ENCODE assay signal across 1 cellular context in genomic region chr17:45310380-45311324, GRCh38.
TF ChIP-seq lines count a peak whose summit lies in the region.

No MANE protein-coding gene starts in this region.

TF ChIP-seq in HEK293, 187 proteins besides CTCF, POLR2A, EP300 and RAD21 (continued from another document and continues in another):
- TF ChIP-seq PRDM2 (tag by site-specific recombination; IDR thresholded peaks at IDR 0.05; ENCODE audit: borderline replicate concordance): no peak
- TF ChIP-seq, protein P1, sequence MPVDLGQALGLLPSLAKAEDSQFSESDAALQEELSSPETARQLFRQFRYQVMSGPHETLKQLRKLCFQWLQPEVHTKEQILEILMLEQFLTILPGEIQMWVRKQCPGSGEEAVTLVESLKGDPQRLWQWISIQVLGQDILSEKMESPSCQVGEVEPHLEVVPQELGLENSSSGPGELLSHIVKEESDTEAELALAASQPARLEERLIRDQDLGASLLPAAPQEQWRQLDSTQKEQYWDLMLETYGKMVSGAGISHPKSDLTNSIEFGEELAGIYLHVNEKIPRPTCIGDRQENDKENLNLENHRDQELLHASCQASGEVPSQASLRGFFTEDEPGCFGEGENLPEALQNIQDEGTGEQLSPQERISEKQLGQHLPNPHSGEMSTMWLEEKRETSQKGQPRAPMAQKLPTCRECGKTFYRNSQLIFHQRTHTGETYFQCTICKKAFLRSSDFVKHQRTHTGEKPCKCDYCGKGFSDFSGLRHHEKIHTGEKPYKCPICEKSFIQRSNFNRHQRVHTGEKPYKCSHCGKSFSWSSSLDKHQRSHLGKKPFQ (tag by site-specific recombination; IDR thresholded peaks at IDR 0.05): no peak
- TF ChIP-seq KLF9 (tag by site-specific recombination; IDR thresholded peaks at IDR 0.05; ENCODE audit: low read depth): no peak
- no peak for TF ChIP-seq ZNF571 (tag by site-specific recombination; IDR thresholded peaks at IDR 0.05)
- no peak for TF ChIP-seq ZNF777 (tag by site-specific recombination; IDR thresholded peaks at IDR 0.05; ENCODE audit: borderline replicate concordance)
- TF ChIP-seq ZNF510 (tag by site-specific recombination; IDR thresholded peaks at IDR 0.05; ENCODE audit: insufficient replicate concordance): no peak
- TF ChIP-seq ZNF292 (tag by site-specific recombination; IDR thresholded peaks at IDR 0.05; ENCODE audit: borderline replicate concordance, low read depth): no peak
- no peak for TF ChIP-seq ZNF133 (tag by site-specific recombination; IDR thresholded peaks at IDR 0.05)
- no peak for TF ChIP-seq ZNF174 (tag by site-specific recombination; IDR thresholded peaks at IDR 0.05)
- no peak for TF ChIP-seq ZSCAN16 (tag by site-specific recombination; IDR thresholded peaks at IDR 0.05)
- no peak for TF ChIP-seq ZNF169 (tag by site-specific recombination; IDR thresholded peaks at IDR 0.05)
- TF ChIP-seq ZNF146 (tag by site-specific recombination; IDR thresholded peaks at IDR 0.05): no peak
- TF ChIP-seq BCL11A (tag by site-specific recombination; IDR thresholded peaks at IDR 0.05; ENCODE audit: low read depth): no peak
- TF ChIP-seq SP2 (tag by site-specific recombination; IDR thresholded peaks at IDR 0.05): no peak
- no peak for TF ChIP-seq ZNF521 (tag by site-specific recombination; IDR thresholded peaks at IDR 0.05)
- TF ChIP-seq IKZF3 (tag by site-specific recombination; IDR thresholded peaks at IDR 0.05): no peak
- no peak for TF ChIP-seq ZNF121 (tag by site-specific recombination; IDR thresholded peaks at IDR 0.05)
- no peak for TF ChIP-seq ZNF19 (tag by site-specific recombination; IDR thresholded peaks at IDR 0.05; ENCODE audit: low read depth)
- no peak for TF ChIP-seq OVOL3 (tag by site-specific recombination; IDR thresholded peaks at IDR 0.05)
- no peak for TF ChIP-seq ZNF624 (tag by site-specific recombination; IDR thresholded peaks at IDR 0.05)
- TF ChIP-seq ZNF223 (tag by site-specific recombination; IDR thresholded peaks at IDR 0.05): no peak
- TF ChIP-seq ZNF24 (tag by site-specific recombination; IDR thresholded peaks at IDR 0.05): no peak
- TF ChIP-seq REST (tag by site-specific recombination; IDR thresholded peaks at IDR 0.05): no peak
- TF ChIP-seq, protein P2, sequence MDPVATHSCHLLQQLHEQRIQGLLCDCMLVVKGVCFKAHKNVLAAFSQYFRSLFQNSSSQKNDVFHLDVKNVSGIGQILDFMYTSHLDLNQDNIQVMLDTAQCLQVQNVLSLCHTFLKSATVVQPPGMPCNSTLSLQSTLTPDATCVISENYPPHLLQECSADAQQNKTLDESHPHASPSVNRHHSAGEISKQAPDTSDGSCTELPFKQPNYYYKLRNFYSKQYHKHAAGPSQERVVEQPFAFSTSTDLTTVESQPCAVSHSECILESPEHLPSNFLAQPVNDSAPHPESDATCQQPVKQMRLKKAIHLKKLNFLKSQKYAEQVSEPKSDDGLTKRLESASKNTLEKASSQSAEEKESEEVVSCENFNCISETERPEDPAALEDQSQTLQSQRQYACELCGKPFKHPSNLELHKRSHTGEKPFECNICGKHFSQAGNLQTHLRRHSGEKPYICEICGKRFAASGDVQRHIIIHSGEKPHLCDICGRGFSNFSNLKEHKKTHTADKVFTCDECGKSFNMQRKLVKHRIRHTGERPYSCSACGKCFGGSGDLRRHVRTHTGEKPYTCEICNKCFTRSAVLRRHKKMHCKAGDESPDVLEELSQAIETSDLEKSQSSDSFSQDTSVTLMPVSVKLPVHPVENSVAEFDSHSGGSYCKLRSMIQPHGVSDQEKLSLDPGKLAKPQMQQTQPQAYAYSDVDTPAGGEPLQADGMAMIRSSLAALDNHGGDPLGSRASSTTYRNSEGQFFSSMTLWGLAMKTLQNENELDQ (tag by site-specific recombination; IDR thresholded peaks at IDR 0.05; ENCODE audit: low read depth): no peak
- no peak for TF ChIP-seq GLI4 (tag by site-specific recombination; IDR thresholded peaks at IDR 0.05)
- TF ChIP-seq, protein P3, sequence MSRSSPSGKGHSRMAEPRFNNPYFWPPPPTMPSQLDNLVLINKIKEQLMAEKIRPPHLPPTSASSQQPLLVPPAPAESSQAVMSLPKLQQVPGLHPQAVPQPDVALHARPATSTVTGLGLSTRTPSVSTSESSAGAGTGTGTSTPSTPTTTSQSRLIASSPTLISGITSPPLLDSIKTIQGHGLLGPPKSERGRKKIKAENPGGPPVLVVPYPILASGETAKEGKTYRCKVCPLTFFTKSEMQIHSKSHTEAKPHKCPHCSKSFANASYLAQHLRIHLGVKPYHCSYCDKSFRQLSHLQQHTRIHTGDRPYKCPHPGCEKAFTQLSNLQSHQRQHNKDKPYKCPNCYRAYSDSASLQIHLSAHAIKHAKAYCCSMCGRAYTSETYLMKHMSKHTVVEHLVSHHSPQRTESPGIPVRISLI (tag by site-specific recombination; IDR thresholded peaks at IDR 0.05): no peak
- TF ChIP-seq ATF2 (tag by site-specific recombination; IDR thresholded peaks at IDR 0.05; ENCODE audit: low read depth): peak; percentile 78
- TF ChIP-seq ZXDB (tag by site-specific recombination; IDR thresholded peaks at IDR 0.05): 0 out of 2 replicates have a peak, but pooled peaks have one; percentile 3
- TF ChIP-seq ZNF843 (tag by site-specific recombination; IDR thresholded peaks at IDR 0.05): no peak
- TF ChIP-seq HOXC10 (CRISPR knock-in tag; IDR thresholded peaks at IDR 0.05): no peak
- TF ChIP-seq, protein P4, sequence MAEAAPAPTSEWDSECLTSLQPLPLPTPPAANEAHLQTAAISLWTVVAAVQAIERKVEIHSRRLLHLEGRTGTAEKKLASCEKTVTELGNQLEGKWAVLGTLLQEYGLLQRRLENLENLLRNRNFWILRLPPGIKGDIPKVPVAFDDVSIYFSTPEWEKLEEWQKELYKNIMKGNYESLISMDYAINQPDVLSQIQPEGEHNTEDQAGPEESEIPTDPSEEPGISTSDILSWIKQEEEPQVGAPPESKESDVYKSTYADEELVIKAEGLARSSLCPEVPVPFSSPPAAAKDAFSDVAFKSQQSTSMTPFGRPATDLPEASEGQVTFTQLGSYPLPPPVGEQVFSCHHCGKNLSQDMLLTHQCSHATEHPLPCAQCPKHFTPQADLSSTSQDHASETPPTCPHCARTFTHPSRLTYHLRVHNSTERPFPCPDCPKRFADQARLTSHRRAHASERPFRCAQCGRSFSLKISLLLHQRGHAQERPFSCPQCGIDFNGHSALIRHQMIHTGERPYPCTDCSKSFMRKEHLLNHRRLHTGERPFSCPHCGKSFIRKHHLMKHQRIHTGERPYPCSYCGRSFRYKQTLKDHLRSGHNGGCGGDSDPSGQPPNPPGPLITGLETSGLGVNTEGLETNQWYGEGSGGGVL (tag by site-specific recombination; IDR thresholded peaks at IDR 0.05): no peak
- TF ChIP-seq ZBTB21 (tag by site-specific recombination; IDR thresholded peaks at IDR 0.05): no peak
- TF ChIP-seq, protein P5, sequence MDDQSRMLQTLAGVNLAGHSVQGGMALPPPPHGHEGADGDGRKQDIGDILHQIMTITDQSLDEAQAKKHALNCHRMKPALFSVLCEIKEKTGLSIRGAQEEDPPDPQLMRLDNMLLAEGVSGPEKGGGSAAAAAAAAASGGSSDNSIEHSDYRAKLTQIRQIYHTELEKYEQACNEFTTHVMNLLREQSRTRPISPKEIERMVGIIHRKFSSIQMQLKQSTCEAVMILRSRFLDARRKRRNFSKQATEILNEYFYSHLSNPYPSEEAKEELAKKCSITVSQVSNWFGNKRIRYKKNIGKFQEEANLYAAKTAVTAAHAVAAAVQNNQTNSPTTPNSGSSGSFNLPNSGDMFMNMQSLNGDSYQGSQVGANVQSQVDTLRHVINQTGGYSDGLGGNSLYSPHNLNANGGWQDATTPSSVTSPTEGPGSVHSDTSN (CRISPR knock-in tag; IDR thresholded peaks at IDR 0.05): no peak
- TF ChIP-seq ZNF423 (tag by site-specific recombination; IDR thresholded peaks at IDR 0.05): no peak
- TF ChIP-seq KLF7 (tag by site-specific recombination; IDR thresholded peaks at IDR 0.05; ENCODE audit: borderline replicate concordance): no peak
- TF ChIP-seq ZNF341 (tag by site-specific recombination; IDR thresholded peaks at IDR 0.05; ENCODE audit: low read depth): no peak
